ENCODE assay signal across 16 cellular contexts in genomic region chr11:131616456-131616855, GRCh38.
"Had no signal": no experiment of that assay in that cellular context is flagged by ENCODE, and none has a peak within 500 bp of the region (broad histone marks: within the 10 kb centered on the region; RNA-seq: fewer than 3 reads in every experiment).

No MANE protein-coding gene starts in this region.

- H3K27ac ChIP-seq: adrenal gland, coronary artery, ovary, spleen, stomach, VCaP had no signal

- H3K27me3 ChIP-seq: adrenal gland, ovary had no signal

- H3K27me3 Mint-ChIP-seq: activated CD4-positive, alpha-beta memory T cell treated with anti-CD3 and anti-CD28 coated beads for 36 hours; activated naive CD4-positive, alpha-beta T cell treated with anti-CD3 and anti-CD28 coated beads, Interleukin-2, amount 50 U/mL, for 24 hours; activated T-cell treated with anti-CD3 and anti-CD28 coated beads, Interleukin-2, amount 50 U/mL, for 24 hours had no signal

- H3K9me3 Mint-ChIP-seq: activated CD4-positive, alpha-beta memory T cell treated with anti-CD3 and anti-CD28 coated beads for 36 hours; activated naive CD4-positive, alpha-beta T cell treated with anti-CD3 and anti-CD28 coated beads, Interleukin-2, amount 50 U/mL, for 24 hours; activated T-cell treated with anti-CD3 and anti-CD28 coated beads, Interleukin-2, amount 50 U/mL, for 24 hours had no signal

- H3K4me1 Mint-ChIP-seq: activated naive CD4-positive, alpha-beta T cell treated with anti-CD3 and anti-CD28 coated beads, Interleukin-2, amount 50 U/mL, for 24 hours had no signal

- H3K36me3 ChIP-seq: adrenal gland, ovary, spleen, stomach had no signal

- H3K9me3 ChIP-seq: adrenal gland, ovary, spleen, stomach had no signal

- H3K36me3 Mint-ChIP-seq: activated CD4-positive, alpha-beta memory T cell treated with anti-CD3 and anti-CD28 coated beads for 36 hours; activated naive CD4-positive, alpha-beta T cell treated with anti-CD3 and anti-CD28 coated beads, Interleukin-2, amount 50 U/mL, for 24 hours had no signal

- H3K4me3 Mint-ChIP-seq: activated CD4-positive, alpha-beta memory T cell treated with anti-CD3 and anti-CD28 coated beads for 36 hours; activated naive CD4-positive, alpha-beta T cell treated with anti-CD3 and anti-CD28 coated beads, Interleukin-2, amount 50 U/mL, for 24 hours; activated T-cell treated with anti-CD3 and anti-CD28 coated beads, Interleukin-2, amount 50 U/mL, for 24 hours had no signal

- H3K4me3 ChIP-seq: adrenal gland, coronary artery, ovary, spleen, stomach had no signal

- DNase-seq: activated CD4-positive, alpha-beta memory T cell treated with anti-CD3 and anti-CD28 coated beads for 36 hours; activated T-cell treated with anti-CD3 and anti-CD28 coated beads, Interleukin-2, amount 50 U/mL, for 24 hours; adrenal gland; central memory CD4-positive, alpha-beta T cell; effector CD4-positive, alpha-beta T cell; foreskin fibroblast; glutamatergic neuron; kidney glomerular epithelial cell; spleen; stomach had no signal

- H3K27ac Mint-ChIP-seq: activated CD4-positive, alpha-beta memory T cell treated with anti-CD3 and anti-CD28 coated beads for 36 hours; activated naive CD4-positive, alpha-beta T cell treated with anti-CD3 and anti-CD28 coated beads, Interleukin-2, amount 50 U/mL, for 24 hours; activated T-cell treated with anti-CD3 and anti-CD28 coated beads, Interleukin-2, amount 50 U/mL, for 24 hours had no signal

- ATAC-seq: sciatic nerve had no signal

- H3K4me1 ChIP-seq: adrenal gland, spleen, stomach had no signal

- FAIRE-seq: endothelial cell of umbilical vein had no signal
